13 cellular contexts compared by ENCODE assay signal in genomic region chr7:45082031-45082830, GRCh38. TPM values are rescaled to one million over a fixed set of nuclear protein-coding genes. Genes with fewer than 3 reads are reported as not detected.
A peak's percentile ranks its signal among the peaks of the same experiment; 100 is the strongest.
DNase-seq lines count a peak whose midpoint lies in the region; ATAC-seq and TF ChIP-seq lines count a peak whose summit lies in the region.
"Had no signal": no experiment of that assay in that cellular context is flagged by ENCODE, and none has a peak within 500 bp of the region (broad histone marks: within the 10 kb centered on the region; RNA-seq: fewer than 3 reads in every experiment).

No MANE protein-coding gene starts in this region.

- 72% methylated on average over 13 to 18 of the region's 18 CpGs for WGBS in aorta, 2 donors

- ATAC-seq in Right ventricle myocardium superior (ENCODE audit: poor library complexity) (peak; percentile 10), aorta (ENCODE audit: low FRiP score) (peak; percentile 43), GM21576 (IDR thresholded peaks at IDR 0.05; ENCODE audit: unreplicated experiment) (no peak), HG03159 (IDR thresholded peaks at IDR 0.05; ENCODE audit: unreplicated experiment) (no peak)

- H3K36me3 ChIP-seq in left ventricle myocardium inferior = peaks cover under 1% of the 10 kb centered on the region
- H3K36me3 ChIP-seq in aorta (ENCODE audit: control insufficient read depth in 1 of 2, insufficient read depth in 2 of 2, low read length in 1 of 2) = no peaks in the 10 kb centered on the region

- TF ChIP-seq CTCF in left ventricle myocardium inferior (IDR thresholded peaks at IDR 0.05; ENCODE audit: borderline replicate concordance) (no peak), dorsolateral prefrontal cortex (IDR thresholded peaks at IDR 0.05 in 54 of 56, conservative IDR thresholded peaks at IDR 0.05 in 2 of 56; ENCODE audit: low read depth in 1 of 56, partially characterized antibody in 56 of 56) (peak in 12 of 56 donors; percentile 9 to 38 (median 14))

- H3K4me1 ChIP-seq in left ventricle myocardium inferior = no peaks in the 10 kb centered on the region
- no peaks in the 10 kb centered on the region for H3K4me1 ChIP-seq in aorta (ENCODE audit: control insufficient read depth in 1 of 2, insufficient read depth in 2 of 2, low read length in 2 of 2)
- H3K4me1 ChIP-seq: SJCRH30 had no signal

- no peak overlapping the region for H3K27ac ChIP-seq in left ventricle myocardium inferior (replicated peaks)
- H3K27ac ChIP-seq in dorsolateral prefrontal cortex = peak overlapping the region in 58 of 59 donors; percentile 29 to 93 (median 81)
- H3K27ac ChIP-seq in aorta (ENCODE audit: low read depth in 1 of 2, low read length in 2 of 2) = no peak overlapping the region
- H3K27ac ChIP-seq: SJCRH30 had no signal

- DNase-seq in Right ventricle myocardium superior (no peak), left ventricle myocardium inferior (no peak), dorsolateral prefrontal cortex (peak in 7 of 10 donors; percentile 73 to 86 (median 76)), medulla oblongata (ENCODE audit: extremely low spot score) (peak; percentile 89), aorta (peak in 1 of 2 donors; percentile 59), NCI-H1417 (lab: John Stamatoyannopoulos, UW) (no peak)
- DNase-seq: activated CD8-positive, alpha-beta memory T cell treated with anti-CD3 and anti-CD28 coated beads, Interleukin-2, amount 50 U/mL, for 48 hours; Karpas-422; NCI-H1930; NCI-H82; SJCRH30 had no signal

- H3K27me3 ChIP-seq in left ventricle myocardium inferior (ENCODE audit: low read depth) = no peaks in the 10 kb centered on the region
- no peaks in the 10 kb centered on the region for H3K27me3 ChIP-seq in dorsolateral prefrontal cortex
- H3K27me3 ChIP-seq in aorta (ENCODE audit: control insufficient read depth in 1 of 2, insufficient read depth in 2 of 2, low read length in 1 of 2) = no peaks in the 10 kb centered on the region
- H3K27me3 ChIP-seq: SJCRH30 had no signal

- no peaks in the 10 kb centered on the region for H3K9me3 ChIP-seq in left ventricle myocardium inferior (replicated peaks)
- no peaks in the 10 kb centered on the region for H3K9me3 ChIP-seq in aorta (ENCODE audit: control insufficient read depth, low read length)
- H3K9me3 ChIP-seq: SJCRH30 had no signal

- intact Hi-C loops in Right ventricle myocardium superior (cut with DNase I) = no loop called here
- intact Hi-C loops in left ventricle myocardium inferior (cut with micrococcal nuclease) = no loop called here
- intact Hi-C loops in dorsolateral prefrontal cortex (cut with DNase I) = no loop called here
- intact Hi-C loops in aorta (cut with DNase I) = no loop called here

- no peak overlapping the region for H3K4me3 ChIP-seq in left ventricle myocardium inferior
- peak overlapping the region in 11 of 59 donors; percentile 0 to 44 (median 13) for H3K4me3 ChIP-seq in dorsolateral prefrontal cortex
- H3K4me3 ChIP-seq in aorta (ENCODE audit: low read length in 2 of 2) = no peak overlapping the region
- H3K4me3 ChIP-seq: SJCRH30 had no signal

RNA-seq across cellular contexts. Expression of gene NACAD, which starts 6.5 kb away (rescaled TPM):
- total RNA-seq in Right ventricle myocardium superior = 4.7 TPM
- total RNA-seq in left ventricle myocardium inferior = 3.8 TPM
- total RNA-seq in dorsolateral prefrontal cortex = 100 to 1,000 TPM in 34 of 120 experiments, 10 to 100 TPM in 86; 52.6 to 238 (median 83.3) TPM
- total RNA-seq in aorta = 10 to 100 TPM; 10.0 to 15.7 TPM
- 10 to 100 TPM in 1 of 2 donors, 1 to 10 TPM in 1; 1.3 to 15.4 TPM for polyA plus RNA-seq in aorta

RNA-seq across cellular contexts. Expression of gene TBRG4, which starts 29.3 kb away (rescaled TPM):
- 82.2 TPM for total RNA-seq in Right ventricle myocardium superior
- 79.3 TPM for total RNA-seq in left ventricle myocardium inferior
- total RNA-seq in dorsolateral prefrontal cortex = 10 to 100 TPM; 39.3 to 66.1 (median 52.5) TPM
- 10 to 100 TPM; 35.0 to 41.4 TPM for total RNA-seq in aorta
- polyA plus RNA-seq in aorta = 10 to 100 TPM; 14.4 to 41.8 TPM

Comparison
In these comparisons a context has a peak if more than half of its experiments do, and no peak if none do; other contexts are left out.
1. ATAC-seq: peak in Right ventricle myocardium superior (single experiment) and aorta (single experiment); none in GM21576 (single experiment) and HG03159 (single experiment).
2. DNase-seq: peak in dorsolateral prefrontal cortex (7 of 10) and medulla oblongata (single experiment); none in Right ventricle myocardium superior (single experiment), left ventricle myocardium inferior (single experiment) and NCI-H1417 (0 of 3).
3. H3K27ac ChIP-seq: peak in dorsolateral prefrontal cortex (58 of 59); none in left ventricle myocardium inferior (single experiment) and aorta (0 of 2).